ENCODE assay signal across 1 cellular context in the genomic region with DNA sequence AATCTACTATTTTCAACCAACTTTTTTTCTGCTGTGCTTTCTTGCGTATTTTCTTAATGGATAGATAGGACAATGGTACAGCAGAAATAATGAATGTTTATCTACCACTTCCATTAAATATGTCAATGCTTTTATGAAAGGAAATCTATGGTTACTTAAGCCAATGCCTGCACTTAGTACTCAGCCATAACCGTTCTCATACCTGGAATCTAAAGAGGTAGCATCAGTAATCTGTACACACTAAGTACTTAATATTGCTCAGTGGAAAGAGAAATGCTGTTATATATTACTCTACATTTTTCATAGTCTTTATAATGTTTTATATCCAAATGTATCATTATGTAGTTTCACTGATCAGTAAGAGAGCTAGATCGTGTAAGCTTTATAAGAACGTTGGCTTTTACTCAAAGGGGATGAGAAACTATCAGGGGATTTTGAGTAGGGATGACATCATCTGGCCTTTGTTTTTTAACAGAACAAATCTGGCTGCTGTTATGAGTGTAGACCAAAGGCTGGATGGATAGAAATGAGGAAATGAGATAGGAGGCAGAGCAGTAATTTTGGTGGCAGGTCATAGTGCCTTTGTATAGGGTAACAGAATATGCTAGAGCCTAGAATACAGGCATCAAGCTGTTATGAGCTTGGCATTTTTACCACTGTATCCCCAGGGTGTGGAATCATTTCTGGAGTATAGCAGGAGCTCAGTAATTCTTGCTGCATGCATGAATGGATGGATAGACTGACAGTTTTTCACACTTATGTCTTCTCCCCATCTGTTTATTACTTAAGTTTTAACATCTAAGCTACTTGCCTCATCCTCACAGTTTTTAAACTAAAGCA.
TF ChIP-seq lines count a peak whose summit lies in the region.

No MANE protein-coding gene starts in this region.

TF ChIP-seq in SK-N-SH, 30 proteins besides CTCF, POLR2A, EP300 and RAD21 (continued from another document):
- TF ChIP-seq, protein P1, sequence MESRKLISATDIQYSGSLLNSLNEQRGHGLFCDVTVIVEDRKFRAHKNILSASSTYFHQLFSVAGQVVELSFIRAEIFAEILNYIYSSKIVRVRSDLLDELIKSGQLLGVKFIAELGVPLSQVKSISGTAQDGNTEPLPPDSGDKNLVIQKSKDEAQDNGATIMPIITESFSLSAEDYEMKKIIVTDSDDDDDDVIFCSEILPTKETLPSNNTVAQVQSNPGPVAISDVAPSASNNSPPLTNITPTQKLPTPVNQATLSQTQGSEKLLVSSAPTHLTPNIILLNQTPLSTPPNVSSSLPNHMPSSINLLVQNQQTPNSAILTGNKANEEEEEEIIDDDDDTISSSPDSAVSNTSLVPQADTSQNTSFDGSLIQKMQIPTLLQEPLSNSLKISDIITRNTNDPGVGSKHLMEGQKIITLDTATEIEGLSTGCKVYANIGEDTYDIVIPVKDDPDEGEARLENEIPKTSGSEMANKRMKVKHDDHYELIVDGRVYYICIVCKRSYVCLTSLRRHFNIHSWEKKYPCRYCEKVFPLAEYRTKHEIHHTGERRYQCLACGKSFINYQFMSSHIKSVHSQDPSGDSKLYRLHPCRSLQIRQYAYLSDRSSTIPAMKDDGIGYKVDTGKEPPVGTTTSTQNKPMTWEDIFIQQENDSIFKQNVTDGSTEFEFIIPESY (IDR thresholded peaks at IDR 0.05; ENCODE audit: borderline replicate concordance, low read depth): no peak
